1 cellular context compared by ENCODE assay signal in the genomic region with DNA sequence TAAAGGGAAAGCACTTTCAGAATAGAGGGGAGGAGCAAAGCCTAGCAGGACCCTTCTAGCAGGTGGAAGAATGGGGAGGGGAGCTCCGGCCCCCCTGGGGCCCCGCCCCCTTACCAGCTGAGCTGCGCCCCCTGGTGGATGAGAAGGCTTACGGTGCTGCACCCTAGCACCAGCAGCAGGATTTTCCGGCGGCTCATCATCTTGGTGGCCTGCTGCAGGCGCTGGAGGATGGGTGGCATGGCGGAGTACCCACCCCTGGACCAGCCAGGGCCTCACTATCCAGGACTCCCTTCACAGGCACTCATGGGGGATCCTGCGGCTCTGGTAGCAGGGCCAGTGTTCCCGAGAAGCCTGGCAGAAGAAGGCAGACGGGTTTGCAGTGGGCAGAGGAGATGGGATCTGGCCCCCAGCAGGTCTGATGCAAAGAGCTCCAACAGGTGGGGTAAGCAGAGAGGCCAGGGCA.
A peak's percentile ranks its signal among the peaks of the same experiment; 100 is the strongest.
TF ChIP-seq lines count a peak whose summit lies in the region.

No MANE protein-coding gene starts in this region.

TF ChIP-seq in HepG2, 621 proteins besides CTCF, POLR2A, EP300 and RAD21 (continued from another document):
- TF ChIP-seq, protein P1, sequence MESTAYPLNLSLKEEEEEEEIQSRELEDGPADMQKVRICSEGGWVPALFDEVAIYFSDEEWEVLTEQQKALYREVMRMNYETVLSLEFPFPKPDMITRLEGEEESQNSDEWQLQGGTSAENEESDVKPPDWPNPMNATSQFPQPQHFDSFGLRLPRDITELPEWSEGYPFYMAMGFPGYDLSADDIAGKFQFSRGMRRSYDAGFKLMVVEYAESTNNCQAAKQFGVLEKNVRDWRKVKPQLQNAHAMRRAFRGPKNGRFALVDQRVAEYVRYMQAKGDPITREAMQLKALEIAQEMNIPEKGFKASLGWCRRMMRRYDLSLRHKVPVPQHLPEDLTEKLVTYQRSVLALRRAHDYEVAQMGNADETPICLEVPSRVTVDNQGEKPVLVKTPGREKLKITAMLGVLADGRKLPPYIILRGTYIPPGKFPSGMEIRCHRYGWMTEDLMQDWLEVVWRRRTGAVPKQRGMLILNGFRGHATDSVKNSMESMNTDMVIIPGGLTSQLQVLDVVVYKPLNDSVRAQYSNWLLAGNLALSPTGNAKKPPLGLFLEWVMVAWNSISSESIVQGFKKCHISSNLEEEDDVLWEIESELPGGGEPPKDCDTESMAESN (CRISPR knock-in tag; conservative IDR thresholded peaks at IDR 0.05) = 0 out of 2 replicates have a peak, but pooled peaks have one; percentile 49
- TF ChIP-seq NONO (IDR thresholded peaks at IDR 0.05) (no peak), NONO (CRISPR knock-in tag; conservative IDR thresholded peaks at IDR 0.05) (0 out of 2 replicates have a peak, but pooled peaks have one; percentile 16), SSRP1 (CRISPR knock-in tag; IDR thresholded peaks at IDR 0.05) (no peak), ERF (CRISPR knock-in tag; IDR thresholded peaks at IDR 0.05) (0 out of 2 replicates have a peak, but pooled peaks have one; percentile 32), NFKB2 (CRISPR knock-in tag; IDR thresholded peaks at IDR 0.05; ENCODE audit: borderline replicate concordance) (no peak; the same call in 1 of the 2 replicates), MIER2 (CRISPR knock-in tag; IDR thresholded peaks at IDR 0.05) (no peak), STAG1 (CRISPR knock-in tag; IDR thresholded peaks at IDR 0.05) (peak; percentile 29; the same call in 1 of the 2 replicates), PHF20 (CRISPR knock-in tag; IDR thresholded peaks at IDR 0.05) (no peak)
- TF ChIP-seq, protein P2, sequence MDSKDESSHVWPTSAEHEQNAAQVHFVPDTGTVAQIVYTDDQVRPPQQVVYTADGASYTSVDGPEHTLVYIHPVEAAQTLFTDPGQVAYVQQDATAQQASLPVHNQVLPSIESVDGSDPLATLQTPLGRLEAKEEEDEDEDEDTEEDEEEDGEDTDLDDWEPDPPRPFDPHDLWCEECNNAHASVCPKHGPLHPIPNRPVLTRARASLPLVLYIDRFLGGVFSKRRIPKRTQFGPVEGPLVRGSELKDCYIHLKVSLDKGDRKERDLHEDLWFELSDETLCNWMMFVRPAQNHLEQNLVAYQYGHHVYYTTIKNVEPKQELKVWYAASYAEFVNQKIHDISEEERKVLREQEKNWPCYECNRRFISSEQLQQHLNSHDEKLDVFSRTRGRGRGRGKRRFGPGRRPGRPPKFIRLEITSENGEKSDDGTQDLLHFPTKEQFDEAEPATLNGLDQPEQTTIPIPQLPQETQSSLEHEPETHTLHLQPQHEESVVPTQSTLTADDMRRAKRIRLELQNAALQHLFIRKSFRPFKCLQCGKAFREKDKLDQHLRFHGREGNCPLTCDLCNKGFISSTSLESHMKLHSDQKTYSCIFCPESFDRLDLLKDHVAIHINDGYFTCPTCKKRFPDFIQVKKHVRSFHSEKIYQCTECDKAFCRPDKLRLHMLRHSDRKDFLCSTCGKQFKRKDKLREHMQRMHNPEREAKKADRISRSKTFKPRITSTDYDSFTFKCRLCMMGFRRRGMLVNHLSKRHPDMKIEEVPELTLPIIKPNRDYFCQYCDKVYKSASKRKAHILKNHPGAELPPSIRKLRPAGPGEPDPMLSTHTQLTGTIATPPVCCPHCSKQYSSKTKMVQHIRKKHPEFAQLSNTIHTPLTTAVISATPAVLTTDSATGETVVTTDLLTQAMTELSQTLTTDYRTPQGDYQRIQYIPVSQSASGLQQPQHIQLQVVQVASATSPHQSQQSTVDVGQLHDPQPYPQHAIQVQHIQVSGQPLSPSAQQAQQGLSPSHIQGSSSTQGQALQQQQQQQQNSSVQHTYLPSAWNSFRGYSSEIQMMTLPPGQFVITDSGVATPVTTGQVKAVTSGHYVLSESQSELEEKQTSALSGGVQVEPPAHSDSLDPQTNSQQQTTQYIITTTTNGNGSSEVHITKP (CRISPR knock-in tag; IDR thresholded peaks at IDR 0.05; ENCODE audit: low read depth) = no peak
